Comparison of ENCODE assay signal across 29 cellular contexts in the genomic region with DNA sequence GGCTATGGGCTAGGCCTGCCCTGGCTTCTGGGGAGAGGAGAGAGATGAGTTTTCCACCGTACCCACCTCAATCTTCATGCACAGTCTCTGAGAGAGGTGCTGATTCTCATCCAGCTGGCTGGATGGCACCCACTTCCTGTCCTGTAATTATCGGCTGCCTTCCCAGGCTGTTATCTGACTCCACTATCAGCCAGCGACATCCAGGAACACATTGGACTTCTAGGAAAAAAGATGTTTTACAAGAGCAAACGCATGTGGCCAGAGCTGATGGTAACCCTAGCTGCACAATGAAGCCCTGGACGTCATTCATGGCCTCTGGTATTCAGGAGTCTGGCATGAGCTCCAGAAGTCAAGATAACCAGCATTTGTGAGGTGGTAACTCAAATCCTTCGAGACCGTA.
DNase-seq lines count a peak whose midpoint lies in the region; ATAC-seq, FAIRE-seq and TF ChIP-seq lines count a peak whose summit lies in the region.
"Had no signal": no experiment of that assay in that cellular context is flagged by ENCODE, and none has a peak within 500 bp of the region (broad histone marks: within the 10 kb centered on the region; RNA-seq: fewer than 3 reads in every experiment).

No MANE protein-coding gene starts in this region.

- no peak for FAIRE-seq in HTR-8/SVneo (lab: Jason Lieb, UNC)
- FAIRE-seq: D721Med had no signal

- H3K27me3 ChIP-seq in MG63, result no peaks in the 10 kb centered on the region
- H3K27me3 ChIP-seq: BLaER1 treated with 17β-estradiol and CSF1 and Interleukin-3, amounts not matched to agents 10 nM and 100 nM; body of pancreas; left lung; uterus had no signal

- H3K36me3 ChIP-seq in MG63, result no peaks in the 10 kb centered on the region
- H3K36me3 ChIP-seq: BLaER1 treated with 17β-estradiol and CSF1 and Interleukin-3, amounts not matched to agents 10 nM and 100 nM; left lung; uterus had no signal

- H3K4me3 ChIP-seq in HFF-Myc (replicated peaks; ENCODE audit: low read depth, low read length) (no peak overlapping the region), choroid plexus epithelial cell (ENCODE audit: low read depth, low read length) (no peak overlapping the region), MG63 (no peak overlapping the region)
- H3K4me3 ChIP-seq: BLaER1 treated with 17β-estradiol and CSF1 and Interleukin-3, amounts not matched to agents 10 nM and 100 nM; body of pancreas; GM23338; left lung; skin epidermis; uterus had no signal

- DNase-seq in HFF-Myc (ENCODE audit: extremely low read depth, low read depth), result peak; percentile 9
- DNase-seq in NCI-H2196 treated with DMSO at 0.1 percent for 48 hours (lab: John Stamatoyannopoulos, UW; ENCODE audit: unreplicated experiment), result peak; percentile 79
- peak; percentile 23 for DNase-seq in choroid plexus epithelial cell (ENCODE audit: low read depth)
- DNase-seq in left kidney (ENCODE audit: low read depth, low spot score), result peak; percentile 7
- no peak for DNase-seq in MG63
- no peak for DNase-seq in HTR-8/SVneo (ENCODE audit: insufficient read length, low spot score)
- no peak for DNase-seq in dedifferentiated amniotic fluid mesenchymal stem cell (ENCODE audit: extremely low spot score)
- DNase-seq: ACHN; activated B cell treated with CpG ODN at 0.5 μM for 24 hours; activated CD4-positive, alpha-beta T cell treated with anti-CD3 and anti-CD28 coated beads, Interleukin-2, amount 50 U/mL, for 4 hours; activated CD8-positive, alpha-beta memory T cell treated with anti-CD3 and anti-CD28 coated beads, Interleukin-2, amount 50 U/mL, for 4 hours; body of pancreas; effector CD8-positive, alpha-beta T cell; left lung; midbrain; NCI-H1694 treated with DMSO at 0.1 percent for 48 hours; NCI-H345; NCI-H82; nephron progenitor cell; posterior cingulate gyrus; stimulated activated CD4-positive, alpha-beta T cell treated with anti-CD3 and anti-CD28 coated beads, Interleukin-1b, Interleukin-23, amount 100 ng/mL, for 48 hours; T-helper 2 cell; uterus had no signal

- no peaks in the 10 kb centered on the region; the same call in 1 of the 2 replicates for H3K9me3 ChIP-seq in MG63
- H3K9me3 ChIP-seq: BLaER1 treated with 17β-estradiol and CSF1 and Interleukin-3, amounts not matched to agents 10 nM and 100 nM; body of pancreas; left lung; uterus had no signal

- TF ChIP-seq CTCF in HFF-Myc (IDR thresholded peaks at IDR 0.05; ENCODE audit: low read depth, low read length, missing control alignments), result no peak
- TF ChIP-seq CTCF in choroid plexus epithelial cell (conservative IDR thresholded peaks at IDR 0.05; ENCODE audit: low read depth, low read length), result no peak

- ATAC-seq in HG02571 (IDR thresholded peaks at IDR 0.05; ENCODE audit: unreplicated experiment), result no peak
- ATAC-seq: body of pancreas; GM23338; left lung; stimulated activated effector memory CD8-positive, alpha-beta T cell treated with anti-CD3 and anti-CD28 coated beads, Interleukin-12 subunit alpha, Interleukin-12 subunit beta, amount 100 ng/mL, for 72 hours had no signal

Comparison
In these comparisons a context has a peak if more than half of its experiments do, and no peak if none do; other contexts are left out.
1. DNase-seq: peak in HFF-Myc (single experiment), NCI-H2196 treated with DMSO at 0.1 percent for 48 hours (single experiment), choroid plexus epithelial cell (single experiment) and left kidney (single experiment); none in MG63 (single experiment), HTR-8/SVneo (single experiment) and dedifferentiated amniotic fluid mesenchymal stem cell (single experiment).